In the genomic region with DNA sequence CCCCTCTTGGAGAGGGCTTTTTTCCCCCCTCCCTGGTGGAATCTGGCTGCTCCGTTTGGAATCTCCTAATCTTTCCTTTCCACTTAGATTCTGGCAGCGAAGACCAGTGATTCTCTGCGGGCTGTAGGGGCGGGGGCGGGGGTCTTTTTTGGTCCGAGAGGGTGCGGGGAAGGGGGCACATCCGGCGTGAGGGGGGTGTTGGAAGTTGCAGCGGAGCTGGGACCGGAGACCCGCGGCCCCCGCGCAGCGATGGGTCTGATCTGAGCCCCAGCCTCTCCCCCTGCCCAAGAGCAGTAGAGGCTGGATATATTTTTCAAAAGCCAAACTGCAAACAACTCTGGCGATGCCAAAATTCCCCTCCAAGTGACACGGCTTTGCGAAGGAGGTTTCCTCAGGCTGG, we compare ENCODE assay signal across 11 cellular contexts. TPM values are rescaled to one million over a fixed set of nuclear protein-coding genes. Genes with fewer than 3 reads are reported as not detected.
DNase-seq lines count a peak whose midpoint lies in the region; ATAC-seq and TF ChIP-seq lines count a peak whose summit lies in the region.
"Had no signal": no experiment of that assay in that cellular context is flagged by ENCODE, and none has a peak within 500 bp of the region (broad histone marks: within the 10 kb centered on the region; RNA-seq: fewer than 3 reads in every experiment).

No MANE protein-coding gene starts in this region.

- H3K27ac ChIP-seq in HUES64 (ENCODE audit: low read depth, low read length) (no peak overlapping the region; the same call in 1 of the 2 replicates), cingulate gyrus (ENCODE audit: low read depth, low read length) (peak overlapping the region; percentile 92), lower lobe of right lung (no peak overlapping the region), temporal lobe (ENCODE audit: low read depth, low read length) (peak overlapping the region; percentile 85)

- H3K9ac ChIP-seq in HUES64 (ENCODE audit: low read depth, low read length), result no peak overlapping the region

- H3K27me3 ChIP-seq in HUES64 (ENCODE audit: insufficient read depth, low read length) (peaks cover 40% of the 10 kb centered on the region; the same call in 1 of the 2 replicates), lower lobe of right lung (ENCODE audit: low read depth) (peaks cover 47% of the 10 kb centered on the region)

- CTCF ChIA-PET in activated naive CD4-positive, alpha-beta T cell treated with anti-CD3 and anti-CD28 coated beads for 36 hours (lab: Charles Lee), result no interaction called here

- no peak for TF ChIP-seq CTCF in lower lobe of right lung (IDR thresholded peaks at IDR 0.05)

- no peak overlapping the region for H3K27ac Mint-ChIP-seq in activated naive CD4-positive, alpha-beta T cell treated with anti-CD3 and anti-CD28 coated beads for 36 hours
- H3K27ac Mint-ChIP-seq: activated B cell treated with CpG ODN at 0.5 μM for 24 hours; activated naive CD8-positive, alpha-beta T cell had no signal

- H3K9me3 Mint-ChIP-seq in activated naive CD4-positive, alpha-beta T cell treated with anti-CD3 and anti-CD28 coated beads for 36 hours, result peaks cover 1% of the 10 kb centered on the region
- H3K9me3 Mint-ChIP-seq: activated B cell treated with CpG ODN at 0.5 μM for 24 hours had no signal

- DNase-seq in lower lobe of right lung, result no peak
- no peak for DNase-seq in ureter (ENCODE audit: low spot score)
- no peak for DNase-seq in NCI-H2081 (lab: John Stamatoyannopoulos, UW)
- DNase-seq in middle frontal gyrus (ENCODE audit: extremely low spot score, low spot score), result no peak
- no peak for DNase-seq in activated naive CD4-positive, alpha-beta T cell treated with anti-CD3 and anti-CD28 coated beads for 36 hours
- DNase-seq: activated B cell treated with CpG ODN at 0.5 μM for 24 hours had no signal

- peaks cover 8% of the 10 kb centered on the region for H3K4me1 Mint-ChIP-seq in activated naive CD4-positive, alpha-beta T cell treated with anti-CD3 and anti-CD28 coated beads for 36 hours (ENCODE audit: low read depth)

- peaks cover 2% of the 10 kb centered on the region for H3K36me3 Mint-ChIP-seq in activated naive CD4-positive, alpha-beta T cell treated with anti-CD3 and anti-CD28 coated beads for 36 hours (ENCODE audit: low read depth)
- H3K36me3 Mint-ChIP-seq: activated naive CD8-positive, alpha-beta T cell had no signal

- peaks cover 36% of the 10 kb centered on the region for H3K4me1 ChIP-seq in HUES64 (ENCODE audit: insufficient read depth, low read length)
- H3K4me1 ChIP-seq in lower lobe of right lung, result peaks cover 17% of the 10 kb centered on the region

- intact Hi-C loops in lower lobe of right lung (cut with DNase I), result no loop called here
- intact Hi-C loops in activated naive CD4-positive, alpha-beta T cell treated with anti-CD3 and anti-CD28 coated beads for 36 hours (cut with micrococcal nuclease), result no loop called here

- no peaks in the 10 kb centered on the region for H3K36me3 ChIP-seq in HUES64 (ENCODE audit: insufficient read depth, low read length)
- no peaks in the 10 kb centered on the region for H3K36me3 ChIP-seq in lower lobe of right lung

- H3K9me3 ChIP-seq in HUES64 (ENCODE audit: insufficient read depth, low read depth, low read length) (no peaks in the 10 kb centered on the region), lower lobe of right lung (no peaks in the 10 kb centered on the region)

- under 1% methylated on average over 19 of the region's 19 CpGs for WGBS in HUES64

- H3K27me3 Mint-ChIP-seq in activated naive CD4-positive, alpha-beta T cell treated with anti-CD3 and anti-CD28 coated beads for 36 hours (ENCODE audit: low read depth), result peaks cover 38% of the 10 kb centered on the region

- H3K4me3 Mint-ChIP-seq in activated naive CD4-positive, alpha-beta T cell treated with anti-CD3 and anti-CD28 coated beads for 36 hours, result no peak overlapping the region
- H3K4me3 Mint-ChIP-seq: activated B cell treated with CpG ODN at 0.5 μM for 24 hours; activated naive CD8-positive, alpha-beta T cell had no signal

- peak overlapping the region; percentile 80 for H3K4me3 ChIP-seq in HUES64 (ENCODE audit: low read length)
- peak overlapping the region; percentile 18 for H3K4me3 ChIP-seq in lower lobe of right lung

- ATAC-seq in lower lobe of right lung, result peak in 1 of 2 donors; percentile 28

RNA-seq across cellular contexts. Expression of a gene that starts 0.3 kb away (rescaled TPM):
- 13.6 TPM for polyA plus RNA-seq in HUES64 (2013, experiment 1 of 2)
- polyA plus RNA-seq in HUES64 (2013, experiment 2 of 2), result 12.9 TPM
- total RNA-seq in lower lobe of right lung (not detected), temporal lobe (30.7 TPM), ureter (0.05 TPM)
- not detected for total RNA-seq in activated naive CD4-positive, alpha-beta T cell treated with anti-CD3 and anti-CD28 coated beads for 36 hours
- total RNA-seq: activated B cell treated with CpG ODN at 0.5 μM for 24 hours, LHCN-M2 had no signal

Comparison
In these comparisons a context has a peak if more than half of its experiments do, and no peak if none do; other contexts are left out.
1. H3K27ac ChIP-seq: peak in cingulate gyrus (single experiment) and temporal lobe (single experiment); none in HUES64 (single experiment) and lower lobe of right lung (single experiment).
2. RNA of a gene that starts 0.3 kb away (total RNA-seq): 30.7 TPM in temporal lobe (single experiment); 0.05 TPM in ureter (single experiment), not detected in lower lobe of right lung (single experiment) and not detected in activated naive CD4-positive, alpha-beta T cell treated with anti-CD3 and anti-CD28 coated beads for 36 hours; every median in the first group is over 10 times any median in the second.